In genomic region chr6:30672445-30673253, GRCh38 we compare ENCODE assay signal across 8 cellular contexts. TPM values are rescaled to one million over a fixed set of nuclear protein-coding genes. Genes with fewer than 3 reads are reported as not detected.
A peak's percentile ranks its signal among the peaks of the same experiment; 100 is the strongest.
DNase-seq lines count a peak whose midpoint lies in the region; ATAC-seq, FAIRE-seq and TF ChIP-seq lines count a peak whose summit lies in the region.

Gene DHX16, minus strand, starts transcription at chr6:30673006. Its CDS starts 165 bp downstream, at chr6:30672841.

- peak within 1 kb of the TSS; percentile 92 for H2AFZ ChIP-seq in mammary epithelial cell (ENCODE audit: low read depth, low read length)

- no peaks in the 10 kb centered on the region for H4K20me1 ChIP-seq in mammary epithelial cell (ENCODE audit: insufficient read depth, low read length)

- under 1% methylated on average over 29 of the region's 57 CpGs for WGBS in mammary epithelial cell (ENCODE audit: low coverage, missing lambda C conversion rate)
- 0 to 1% (median 1%) methylated on average over 57 of the region's 57 CpGs for WGBS in small intestine, 3 donors

- ATAC-seq in GM18511 (IDR thresholded peaks at IDR 0.05; ENCODE audit: unreplicated experiment) (peak; percentile 66), HG03095 (IDR thresholded peaks at IDR 0.05; ENCODE audit: unreplicated experiment) (peak; percentile 55)

- no peak for FAIRE-seq in small intestine (lab: Jason Lieb, UNC)

- dilution Hi-C loops in mammary epithelial cell (cut with HindIII; ENCODE audit: low sequenced_read_pairs), result no loop called here

- CTCF ChIA-PET in mammary epithelial cell (lab: Charles Lee; ENCODE audit: low non-redundant PET), result interaction anchor here (0.6 to 1.2 kb wide), 6 partner anchors 16 to 156 kb away, joined by 3 to 11 read pairs (median 5); partner anchors contain the start of gene NRM

- H3K4me3 ChIP-seq in WERI-Rb-1 (ENCODE audit: low read depth, low read length), result peak within 1 kb of the TSS; percentile 96
- H3K4me3 ChIP-seq in mammary epithelial cell (replicated peaks in 1 of 3; ENCODE audit: insufficient read depth in 1 of 3, low read depth in 2 of 3, low read length in 3 of 3), result peak within 1 kb of the TSS; percentile 54 to 98 (median 94)
- H3K4me3 ChIP-seq in small intestine (ENCODE audit: low read depth in 1 of 2, low read length in 2 of 2), result peak within 1 kb of the TSS; percentile 88 to 96

- peak; percentile 86 for TF ChIP-seq CTCF in WERI-Rb-1 (IDR thresholded peaks at IDR 0.05; ENCODE audit: low read depth, low read length)
- peak; percentile 78 to 97 for TF ChIP-seq CTCF in mammary epithelial cell (conservative IDR thresholded peaks at IDR 0.05 in 1 of 2, IDR thresholded peaks at IDR 0.05 in 1 of 2; ENCODE audit: extremely low read depth in 1 of 2, insufficient read depth in 1 of 2, low read depth in 1 of 2, low read length in 2 of 2)

- peak within 1 kb of the TSS; percentile 65 for H3K27ac ChIP-seq in WERI-Rb-1
- peak within 1 kb of the TSS; percentile 70 for H3K27ac ChIP-seq in mammary epithelial cell (ENCODE audit: insufficient read depth, low read depth, low read length)
- peak within 1 kb of the TSS; percentile 84 to 90 for H3K27ac ChIP-seq in small intestine (ENCODE audit: low read depth in 1 of 2, low read length in 1 of 2)

- H3K9ac ChIP-seq in mammary epithelial cell (ENCODE audit: insufficient read depth, low read length), result peak within 1 kb of the TSS; percentile 91

- no TSS peak for BruUV-seq in mammary epithelial cell (replicated peaks; lab: Mats Ljungman, UMichigan)

- peak within 1 kb of the TSS; percentile 86 for H3K4me2 ChIP-seq in mammary epithelial cell (ENCODE audit: insufficient read depth, low read depth, low read length)

- H3K27me3 ChIP-seq in WERI-Rb-1 (ENCODE audit: insufficient read depth, low read depth, severe bottlenecking) (no peaks in the 10 kb centered on the region), mammary epithelial cell (ENCODE audit: insufficient read depth, low read length) (no peaks in the 10 kb centered on the region), small intestine (ENCODE audit: control insufficient read depth in 2 of 2, insufficient read depth in 2 of 2, low read length in 2 of 2) (no peaks in the 10 kb centered on the region)

- peaks cover 40% of the 10 kb centered on the region for H3K79me2 ChIP-seq in mammary epithelial cell (ENCODE audit: insufficient read depth, low read length)

- H3K4me1 ChIP-seq in mammary epithelial cell (ENCODE audit: insufficient read depth, low read length) (peaks cover 9% of the 10 kb centered on the region), small intestine (ENCODE audit: control insufficient read depth in 2 of 2, insufficient read depth in 1 of 2, low read depth in 1 of 2, low read length in 1 of 2) (peaks cover 0 to 5% of the 10 kb centered on the region in 2 donors)

- peaks cover 58% of the 10 kb centered on the region for H3K36me3 ChIP-seq in WERI-Rb-1
- H3K36me3 ChIP-seq in mammary epithelial cell (ENCODE audit: insufficient read depth, low read length), result peaks cover 21% of the 10 kb centered on the region
- H3K36me3 ChIP-seq in small intestine (ENCODE audit: control insufficient read depth in 2 of 2, insufficient read depth in 2 of 2, low read length in 2 of 2), result peaks cover 11 to 18% of the 10 kb centered on the region in 2 donors

- in situ Hi-C loops in mammary epithelial cell (cut with MboI; ENCODE audit: low sequenced_read_pairs in 2 of 2), result loop anchor here in 1 of 2 donors (10.0 kb wide), 1 partner anchor 188 kb away; the partner anchor contains the start of gene HLA-E

- DNase-seq in A172 (ENCODE audit: low spot score) (peak; percentile 93), NCI-H2196 (lab: John Stamatoyannopoulos, UW; ENCODE audit: unreplicated experiment) (peak; percentile 93), WERI-Rb-1 (peak; percentile 100), mammary epithelial cell (peak; percentile 97), iPS-NIHi11 (ENCODE audit: low spot score) (peak; percentile 93), small intestine (peak; percentile 97)

- no peaks in the 10 kb centered on the region for H3K9me3 ChIP-seq in WERI-Rb-1 (ENCODE audit: severe bottlenecking)
- no peaks in the 10 kb centered on the region for H3K9me3 ChIP-seq in mammary epithelial cell (replicated peaks; ENCODE audit: insufficient read depth, low read length)
- no peaks in the 10 kb centered on the region for H3K9me3 ChIP-seq in small intestine (ENCODE audit: control insufficient read depth, low read depth)

- intact Hi-C loops in mammary epithelial cell (cut with micrococcal nuclease), result loop anchor here (1.0 to 5.0 kb wide), 7 partner anchors 10 to 190 kb away; partner anchors contain the start of genes ATAT1, GNL1, MRPS18B and PPP1R10

RNA-seq across cellular contexts. Expression of gene DHX16, which starts in this region (rescaled TPM):
- 30.4 and 36.1 TPM in 2 replicates for total RNA-seq in A172 (2014; rRNA removed; shearing (Covaris generic))
- 10 to 100 TPM; 26.0 to 30.9 TPM for total RNA-seq in mammary epithelial cell
- 34.8 TPM for polyA plus RNA-seq in mammary epithelial cell
- 60.9 TPM for polyA minus RNA-seq in mammary epithelial cell
- 10 to 100 TPM; 27.5 to 82.5 (median 50.3) TPM for polyA plus RNA-seq in small intestine

Comparison
In these comparisons a context has a peak if more than half of its experiments do, and no peak if none do; other contexts are left out.
1. Peak in every context shown above with its lines: DNase-seq, ATAC-seq, H3K4me3 ChIP-seq and H3K27ac ChIP-seq.